ENCODE assay signal across 1 cellular context in the genomic region with DNA sequence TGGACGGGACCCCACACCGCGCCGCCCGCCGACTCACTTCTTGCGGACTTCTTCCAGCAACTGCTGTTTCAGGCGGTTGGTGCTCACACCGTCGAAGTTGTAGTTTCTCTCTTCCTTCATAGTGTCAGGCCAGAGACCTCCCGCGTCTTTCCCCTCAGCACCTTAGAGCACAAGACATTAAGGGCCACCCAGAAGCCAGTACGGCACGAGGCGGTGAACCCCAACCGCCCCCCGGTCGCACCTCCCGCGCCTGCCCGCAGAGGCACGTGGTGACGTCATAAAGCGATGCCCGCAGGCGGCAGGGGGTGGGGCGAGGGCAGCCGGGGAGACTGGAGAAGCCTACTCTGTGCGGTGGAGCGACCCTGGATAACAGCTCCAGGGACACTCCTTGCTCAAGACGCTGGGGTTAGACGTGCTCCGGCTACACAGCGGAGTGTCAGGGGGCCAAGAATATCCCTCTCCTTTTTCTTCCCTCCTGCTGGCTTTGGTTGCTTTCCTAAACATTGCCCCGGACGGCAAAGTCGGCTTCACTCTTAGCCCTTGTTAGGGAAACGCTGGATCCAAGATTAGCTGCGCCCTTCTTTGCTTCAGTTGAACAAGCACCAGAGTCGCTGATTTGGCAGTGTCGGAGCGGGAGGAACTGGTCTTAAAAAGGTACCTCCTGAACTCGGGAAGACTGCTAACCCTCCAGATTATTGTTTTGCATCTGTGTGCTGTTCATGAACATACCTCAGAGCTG.
TF ChIP-seq lines count a peak whose summit lies in the region.

A gene (minus strand): TSS at position 215 of the 739 bp plus-strand sequence. CDS start 95 bp downstream, at position 120.

TF ChIP-seq in HEK293, 187 proteins besides CTCF, POLR2A, EP300 and RAD21 (continued from another document and continues in another):
- TF ChIP-seq ZNF473 (tag by site-specific recombination; IDR thresholded peaks at IDR 0.05) (no peak), ZNF121 (tag by site-specific recombination; IDR thresholded peaks at IDR 0.05) (0 out of 2 replicates have a peak, but pooled peaks have one; percentile 24), ZNF335 (tag by site-specific recombination; conservative IDR thresholded peaks at IDR 0.05) (peak; percentile 89), ZNF600 (tag by site-specific recombination; IDR thresholded peaks at IDR 0.05) (peak; percentile 55; the same call in 1 of the 2 replicates), ZNF155 (tag by site-specific recombination; IDR thresholded peaks at IDR 0.05) (no peak), KLF7 (tag by site-specific recombination; IDR thresholded peaks at IDR 0.05; ENCODE audit: borderline replicate concordance) (no peak), ZNF561 (tag by site-specific recombination; IDR thresholded peaks at IDR 0.05; ENCODE audit: borderline replicate concordance) (peak; percentile 66; the same call in 1 of the 2 replicates), GLIS2 (tag by site-specific recombination; IDR thresholded peaks at IDR 0.05) (peak; percentile 100), ZNF548 (tag by site-specific recombination; IDR thresholded peaks at IDR 0.05) (no peak), REPIN1 (tag by site-specific recombination; IDR thresholded peaks at IDR 0.05; ENCODE audit: low read depth) (no peak), ZNF391 (tag by site-specific recombination; IDR thresholded peaks at IDR 0.05; ENCODE audit: borderline replicate concordance, low read depth) (peak; percentile 83; the same call in 1 of the 2 replicates), SCRT1 (tag by site-specific recombination; IDR thresholded peaks at IDR 0.05; ENCODE audit: borderline replicate concordance) (no peak), YY1 (tag by site-specific recombination; IDR thresholded peaks at IDR 0.05) (no peak), EGR2 (tag by site-specific recombination; IDR thresholded peaks at IDR 0.05; ENCODE audit: low read depth) (peak; percentile 81; the same call in 1 of the 2 replicates), ZNF423 (tag by site-specific recombination; IDR thresholded peaks at IDR 0.05) (peak; percentile 70; the same call in 1 of the 2 replicates), ZBTB7A (tag by site-specific recombination; IDR thresholded peaks at IDR 0.05; ENCODE audit: low read depth) (peak; percentile 58; the same call in 1 of the 2 replicates), GLIS1 (tag by site-specific recombination; IDR thresholded peaks at IDR 0.05) (peak; percentile 99), WT1 (tag by site-specific recombination; IDR thresholded peaks at IDR 0.05) (peak; percentile 81), ZIC2 (tag by site-specific recombination; IDR thresholded peaks at IDR 0.05) (peak; percentile 90), GFI1B (tag by site-specific recombination; IDR thresholded peaks at IDR 0.05) (no peak), ZNF677 (tag by site-specific recombination; IDR thresholded peaks at IDR 0.05) (no peak; the same call in 1 of the 2 replicates), ZNF623 (tag by site-specific recombination; IDR thresholded peaks at IDR 0.05) (no peak), KLF16 (tag by site-specific recombination; IDR thresholded peaks at IDR 0.05) (peak; percentile 57; the same call in 1 of the 2 replicates), GLI2 (tag by site-specific recombination; IDR thresholded peaks at IDR 0.05; ENCODE audit: borderline replicate concordance, low read depth) (no peak), ZNF24 (tag by site-specific recombination; IDR thresholded peaks at IDR 0.05) (peak; percentile 73; the same call in 1 of the 2 replicates), ZNF433 (tag by site-specific recombination; IDR thresholded peaks at IDR 0.05; ENCODE audit: low read depth) (no peak), ZBTB21 (tag by site-specific recombination; IDR thresholded peaks at IDR 0.05) (peak; percentile 97), ZSCAN30 (tag by site-specific recombination; IDR thresholded peaks at IDR 0.05) (peak; percentile 46; the same call in 1 of the 2 replicates), ZNF366 (tag by site-specific recombination; conservative IDR thresholded peaks at IDR 0.05) (peak; percentile 62), ZNF416 (tag by site-specific recombination; IDR thresholded peaks at IDR 0.05) (no peak), ZNF629 (tag by site-specific recombination; IDR thresholded peaks at IDR 0.05) (peak; percentile 99), ZNF48 (tag by site-specific recombination; IDR thresholded peaks at IDR 0.05) (no peak), ZNF654 (tag by site-specific recombination; IDR thresholded peaks at IDR 0.05; ENCODE audit: low read depth) (no peak), ZNF324 (tag by site-specific recombination; IDR thresholded peaks at IDR 0.05) (peak; percentile 91), ZNF202 (tag by site-specific recombination; IDR thresholded peaks at IDR 0.05; ENCODE audit: borderline replicate concordance) (no peak), KLF10 (tag by site-specific recombination; IDR thresholded peaks at IDR 0.05) (peak; percentile 88), ZBTB17 (tag by site-specific recombination; IDR thresholded peaks at IDR 0.05) (peak; percentile 92), GLI4 (tag by site-specific recombination; IDR thresholded peaks at IDR 0.05) (0 out of 2 replicates have a peak, but pooled peaks have one; percentile 41), ZNF529 (tag by site-specific recombination; IDR thresholded peaks at IDR 0.05; ENCODE audit: insufficient replicate concordance) (no peak), HOXC10 (CRISPR knock-in tag; IDR thresholded peaks at IDR 0.05) (no peak), ZNF112 (tag by site-specific recombination; IDR thresholded peaks at IDR 0.05) (no peak)
- TF ChIP-seq, protein P1, sequence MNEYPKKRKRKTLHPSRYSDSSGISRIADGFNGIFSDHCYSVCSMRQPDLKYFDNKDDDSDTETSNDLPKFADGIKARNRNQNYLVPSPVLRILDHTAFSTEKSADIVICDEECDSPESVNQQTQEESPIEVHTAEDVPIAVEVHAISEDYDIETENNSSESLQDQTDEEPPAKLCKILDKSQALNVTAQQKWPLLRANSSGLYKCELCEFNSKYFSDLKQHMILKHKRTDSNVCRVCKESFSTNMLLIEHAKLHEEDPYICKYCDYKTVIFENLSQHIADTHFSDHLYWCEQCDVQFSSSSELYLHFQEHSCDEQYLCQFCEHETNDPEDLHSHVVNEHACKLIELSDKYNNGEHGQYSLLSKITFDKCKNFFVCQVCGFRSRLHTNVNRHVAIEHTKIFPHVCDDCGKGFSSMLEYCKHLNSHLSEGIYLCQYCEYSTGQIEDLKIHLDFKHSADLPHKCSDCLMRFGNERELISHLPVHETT (tag by site-specific recombination; IDR thresholded peaks at IDR 0.05), result peak; percentile 84
- TF ChIP-seq, protein P2, sequence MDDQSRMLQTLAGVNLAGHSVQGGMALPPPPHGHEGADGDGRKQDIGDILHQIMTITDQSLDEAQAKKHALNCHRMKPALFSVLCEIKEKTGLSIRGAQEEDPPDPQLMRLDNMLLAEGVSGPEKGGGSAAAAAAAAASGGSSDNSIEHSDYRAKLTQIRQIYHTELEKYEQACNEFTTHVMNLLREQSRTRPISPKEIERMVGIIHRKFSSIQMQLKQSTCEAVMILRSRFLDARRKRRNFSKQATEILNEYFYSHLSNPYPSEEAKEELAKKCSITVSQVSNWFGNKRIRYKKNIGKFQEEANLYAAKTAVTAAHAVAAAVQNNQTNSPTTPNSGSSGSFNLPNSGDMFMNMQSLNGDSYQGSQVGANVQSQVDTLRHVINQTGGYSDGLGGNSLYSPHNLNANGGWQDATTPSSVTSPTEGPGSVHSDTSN (CRISPR knock-in tag; IDR thresholded peaks at IDR 0.05), result no peak
- TF ChIP-seq, protein P3, sequence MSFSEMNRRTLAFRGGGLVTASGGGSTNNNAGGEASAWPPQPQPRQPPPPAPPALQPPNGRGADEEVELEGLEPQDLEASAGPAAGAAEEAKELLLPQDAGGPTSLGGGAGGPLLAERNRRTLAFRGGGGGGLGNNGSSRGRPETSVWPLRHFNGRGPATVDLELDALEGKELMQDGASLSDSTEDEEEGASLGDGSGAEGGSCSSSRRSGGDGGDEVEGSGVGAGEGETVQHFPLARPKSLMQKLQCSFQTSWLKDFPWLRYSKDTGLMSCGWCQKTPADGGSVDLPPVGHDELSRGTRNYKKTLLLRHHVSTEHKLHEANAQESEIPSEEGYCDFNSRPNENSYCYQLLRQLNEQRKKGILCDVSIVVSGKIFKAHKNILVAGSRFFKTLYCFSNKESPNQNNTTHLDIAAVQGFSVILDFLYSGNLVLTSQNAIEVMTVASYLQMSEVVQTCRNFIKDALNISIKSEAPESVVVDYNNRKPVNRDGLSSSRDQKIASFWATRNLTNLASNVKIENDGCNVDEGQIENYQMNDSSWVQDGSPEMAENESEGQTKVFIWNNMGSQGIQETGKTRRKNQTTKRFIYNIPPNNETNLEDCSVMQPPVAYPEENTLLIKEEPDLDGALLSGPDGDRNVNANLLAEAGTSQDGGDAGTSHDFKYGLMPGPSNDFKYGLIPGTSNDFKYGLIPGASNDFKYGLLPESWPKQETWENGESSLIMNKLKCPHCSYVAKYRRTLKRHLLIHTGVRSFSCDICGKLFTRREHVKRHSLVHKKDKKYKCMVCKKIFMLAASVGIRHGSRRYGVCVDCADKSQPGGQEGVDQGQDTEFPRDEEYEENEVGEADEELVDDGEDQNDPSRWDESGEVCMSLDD (tag by site-specific recombination; IDR thresholded peaks at IDR 0.05), result peak; percentile 97
- TF ChIP-seq, protein P4, sequence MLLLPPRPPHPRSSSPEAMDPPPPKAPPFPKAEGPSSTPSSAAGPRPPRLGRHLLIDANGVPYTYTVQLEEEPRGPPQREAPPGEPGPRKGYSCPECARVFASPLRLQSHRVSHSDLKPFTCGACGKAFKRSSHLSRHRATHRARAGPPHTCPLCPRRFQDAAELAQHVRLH (tag by site-specific recombination; IDR thresholded peaks at IDR 0.05), result no peak
- TF ChIP-seq, protein P5, sequence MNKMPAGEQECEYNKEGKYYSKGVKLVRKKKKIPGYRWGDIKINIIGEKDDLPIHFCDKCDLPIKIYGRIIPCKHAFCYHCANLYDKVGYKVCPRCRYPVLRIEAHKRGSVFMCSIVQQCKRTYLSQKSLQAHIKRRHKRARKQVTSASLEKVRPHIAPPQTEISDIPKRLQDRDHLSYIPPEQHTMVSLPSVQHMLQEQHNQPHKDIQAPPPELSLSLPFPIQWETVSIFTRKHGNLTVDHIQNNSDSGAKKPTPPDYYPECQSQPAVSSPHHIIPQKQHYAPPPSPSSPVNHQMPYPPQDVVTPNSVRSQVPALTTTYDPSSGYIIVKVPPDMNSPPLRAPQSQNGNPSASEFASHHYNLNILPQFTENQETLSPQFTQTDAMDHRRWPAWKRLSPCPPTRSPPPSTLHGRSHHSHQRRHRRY (tag by site-specific recombination; IDR thresholded peaks at IDR 0.05), result no peak
- TF ChIP-seq, protein P6, sequence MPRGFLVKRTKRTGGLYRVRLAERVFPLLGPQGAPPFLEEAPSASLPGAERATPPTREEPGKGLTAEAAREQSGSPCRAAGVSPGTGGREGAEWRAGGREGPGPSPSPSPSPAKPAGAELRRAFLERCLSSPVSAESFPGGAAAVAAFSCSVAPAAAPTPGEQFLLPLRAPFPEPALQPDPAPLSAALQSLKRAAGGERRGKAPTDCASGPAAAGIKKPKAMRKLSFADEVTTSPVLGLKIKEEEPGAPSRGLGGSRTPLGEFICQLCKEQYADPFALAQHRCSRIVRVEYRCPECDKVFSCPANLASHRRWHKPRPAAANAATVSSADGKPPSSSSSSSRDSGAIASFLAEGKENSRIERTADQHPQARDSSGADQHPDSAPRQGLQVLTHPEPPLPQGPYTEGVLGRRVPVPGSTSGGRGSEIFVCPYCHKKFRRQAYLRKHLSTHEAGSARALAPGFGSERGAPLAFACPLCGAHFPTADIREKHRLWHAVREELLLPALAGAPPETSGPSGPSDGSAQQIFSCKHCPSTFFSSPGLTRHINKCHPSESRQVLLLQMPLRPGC (tag by site-specific recombination; IDR thresholded peaks at IDR 0.05), result peak; percentile 70; the same call in 1 of the 2 replicates
- TF ChIP-seq, protein P7, sequence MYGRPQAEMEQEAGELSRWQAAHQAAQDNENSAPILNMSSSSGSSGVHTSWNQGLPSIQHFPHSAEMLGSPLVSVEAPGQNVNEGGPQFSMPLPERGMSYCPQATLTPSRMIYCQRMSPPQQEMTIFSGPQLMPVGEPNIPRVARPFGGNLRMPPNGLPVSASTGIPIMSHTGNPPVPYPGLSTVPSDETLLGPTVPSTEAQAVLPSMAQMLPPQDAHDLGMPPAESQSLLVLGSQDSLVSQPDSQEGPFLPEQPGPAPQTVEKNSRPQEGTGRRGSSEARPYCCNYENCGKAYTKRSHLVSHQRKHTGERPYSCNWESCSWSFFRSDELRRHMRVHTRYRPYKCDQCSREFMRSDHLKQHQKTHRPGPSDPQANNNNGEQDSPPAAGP (tag by site-specific recombination; IDR thresholded peaks at IDR 0.05), result peak; percentile 89; the same call in 1 of the 2 replicates
- TF ChIP-seq, protein P8, sequence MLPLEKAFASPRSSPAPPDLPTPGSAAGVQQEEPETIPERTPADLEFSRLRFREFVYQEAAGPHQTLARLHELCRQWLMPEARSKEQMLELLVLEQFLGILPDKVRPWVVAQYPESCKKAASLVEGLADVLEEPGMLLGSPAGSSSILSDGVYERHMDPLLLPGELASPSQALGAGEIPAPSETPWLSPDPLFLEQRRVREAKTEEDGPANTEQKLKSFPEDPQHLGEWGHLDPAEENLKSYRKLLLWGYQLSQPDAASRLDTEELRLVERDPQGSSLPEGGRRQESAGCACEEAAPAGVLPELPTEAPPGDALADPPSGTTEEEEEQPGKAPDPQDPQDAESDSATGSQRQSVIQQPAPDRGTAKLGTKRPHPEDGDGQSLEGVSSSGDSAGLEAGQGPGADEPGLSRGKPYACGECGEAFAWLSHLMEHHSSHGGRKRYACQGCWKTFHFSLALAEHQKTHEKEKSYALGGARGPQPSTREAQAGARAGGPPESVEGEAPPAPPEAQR (tag by site-specific recombination; IDR thresholded peaks at IDR 0.05), result no peak
- TF ChIP-seq, protein P9, sequence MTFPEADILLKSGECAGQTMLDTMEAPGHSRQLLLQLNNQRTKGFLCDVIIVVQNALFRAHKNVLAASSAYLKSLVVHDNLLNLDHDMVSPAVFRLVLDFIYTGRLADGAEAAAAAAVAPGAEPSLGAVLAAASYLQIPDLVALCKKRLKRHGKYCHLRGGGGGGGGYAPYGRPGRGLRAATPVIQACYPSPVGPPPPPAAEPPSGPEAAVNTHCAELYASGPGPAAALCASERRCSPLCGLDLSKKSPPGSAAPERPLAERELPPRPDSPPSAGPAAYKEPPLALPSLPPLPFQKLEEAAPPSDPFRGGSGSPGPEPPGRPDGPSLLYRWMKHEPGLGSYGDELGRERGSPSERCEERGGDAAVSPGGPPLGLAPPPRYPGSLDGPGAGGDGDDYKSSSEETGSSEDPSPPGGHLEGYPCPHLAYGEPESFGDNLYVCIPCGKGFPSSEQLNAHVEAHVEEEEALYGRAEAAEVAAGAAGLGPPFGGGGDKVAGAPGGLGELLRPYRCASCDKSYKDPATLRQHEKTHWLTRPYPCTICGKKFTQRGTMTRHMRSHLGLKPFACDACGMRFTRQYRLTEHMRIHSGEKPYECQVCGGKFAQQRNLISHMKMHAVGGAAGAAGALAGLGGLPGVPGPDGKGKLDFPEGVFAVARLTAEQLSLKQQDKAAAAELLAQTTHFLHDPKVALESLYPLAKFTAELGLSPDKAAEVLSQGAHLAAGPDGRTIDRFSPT (tag by site-specific recombination; IDR thresholded peaks at IDR 0.05), result peak; percentile 99
